Comparison of ENCODE assay signal across 23 cellular contexts in the genomic region with DNA sequence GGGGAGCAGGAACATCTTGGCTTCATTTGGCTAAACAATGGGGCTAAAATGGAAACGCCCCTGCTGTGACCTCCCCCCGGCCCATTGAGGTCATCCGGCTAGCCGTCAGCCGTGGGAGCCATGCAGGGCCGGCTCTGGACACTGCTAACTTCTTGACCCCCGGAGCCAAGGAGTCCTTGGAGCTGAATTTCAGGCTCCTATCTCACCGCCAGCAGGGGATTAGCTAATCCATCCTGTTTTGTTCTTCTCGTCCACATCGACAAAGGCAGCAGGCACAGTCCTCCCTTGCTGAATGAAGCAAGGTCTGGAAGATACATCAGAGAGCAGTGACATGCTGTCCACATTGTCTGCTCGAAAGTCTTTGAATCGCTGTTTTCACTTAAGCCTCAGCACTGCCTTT.
"Had no signal": no experiment of that assay in that cellular context is flagged by ENCODE, and none has a peak within 500 bp of the region (broad histone marks: within the 10 kb centered on the region; RNA-seq: fewer than 3 reads in every experiment).

No MANE protein-coding gene starts in this region.

- DNase-seq: activated CD4-positive, alpha-beta memory T cell treated with anti-CD3 and anti-CD28 coated beads, Interleukin-2, amount 10 ng/mL, durations not matched to agents 7 days and 5 days; activated CD4-positive, alpha-beta T cell treated with anti-CD3 and anti-CD28 coated beads for 36 hours; activated CD4-positive, alpha-beta T cell treated with anti-CD3 and anti-CD28 coated beads, Interleukin-2, amount 50 U/mL, for 1 hour; activated CD4-positive, CD25-positive, alpha-beta regulatory T cell; activated CD8-positive, alpha-beta memory T cell treated with anti-CD3 and anti-CD28 coated beads, Interleukin-2, amount 50 U/mL, for 4 hours; activated naive CD4-positive, alpha-beta T cell treated with anti-CD3 and anti-CD28 coated beads, Interleukin-2, amount 50 U/mL, for 16 hours; activated naive CD8-positive, alpha-beta T cell treated with anti-CD3 and anti-CD28 coated beads, Interleukin-2, amount 10 ng/mL, durations not matched to agents 7 days and 5 days; adrenal gland; anterior cingulate cortex; Karpas-422; NCI-H1105 treated with DMSO at 0.1 percent for 48 hours; NCI-H1436 treated with DMSO at 0.1 percent for 48 hours; NCI-H187; NCI-H2081 treated with DMSO at 0.1 percent for 48 hours; NCI-H446; NCI-H524 treated with DMSO at 0.1 percent for 48 hours; NCI-H748 treated with DMSO at 0.1 percent for 48 hours; RPMI8226; T-cell; T-helper 2 cell; T1000 had no signal

- H3K36me3 Mint-ChIP-seq: activated naive CD8-positive, alpha-beta T cell treated with anti-CD3 and anti-CD28 coated beads, Interleukin-2, amount 10 ng/mL, durations not matched to agents 7 days and 5 days; T-cell had no signal

- H3K27ac ChIP-seq: adrenal gland, SK-N-MC had no signal

- H3K9me3 ChIP-seq: adrenal gland had no signal

- H3K4me1 Mint-ChIP-seq: activated CD4-positive, alpha-beta memory T cell treated with anti-CD3 and anti-CD28 coated beads, Interleukin-2, amount 10 ng/mL, durations not matched to agents 7 days and 5 days; activated CD4-positive, alpha-beta T cell treated with anti-CD3 and anti-CD28 coated beads for 36 hours; activated naive CD8-positive, alpha-beta T cell treated with anti-CD3 and anti-CD28 coated beads, Interleukin-2, amount 10 ng/mL, durations not matched to agents 7 days and 5 days; T-cell had no signal

- H3K27me3 Mint-ChIP-seq: activated CD4-positive, alpha-beta memory T cell treated with anti-CD3 and anti-CD28 coated beads, Interleukin-2, amount 10 ng/mL, durations not matched to agents 7 days and 5 days; activated naive CD8-positive, alpha-beta T cell treated with anti-CD3 and anti-CD28 coated beads, Interleukin-2, amount 10 ng/mL, durations not matched to agents 7 days and 5 days; T-cell had no signal

- H3K36me3 ChIP-seq: adrenal gland had no signal

- H3K27ac Mint-ChIP-seq: activated CD4-positive, alpha-beta memory T cell treated with anti-CD3 and anti-CD28 coated beads, Interleukin-2, amount 10 ng/mL, durations not matched to agents 7 days and 5 days; activated CD4-positive, alpha-beta T cell treated with anti-CD3 and anti-CD28 coated beads for 36 hours; activated naive CD8-positive, alpha-beta T cell treated with anti-CD3 and anti-CD28 coated beads, Interleukin-2, amount 10 ng/mL, durations not matched to agents 7 days and 5 days; T-cell had no signal

- H3K4me1 ChIP-seq: adrenal gland had no signal

- H3K4me3 Mint-ChIP-seq: activated CD4-positive, alpha-beta memory T cell treated with anti-CD3 and anti-CD28 coated beads, Interleukin-2, amount 10 ng/mL, durations not matched to agents 7 days and 5 days; activated CD4-positive, alpha-beta T cell treated with anti-CD3 and anti-CD28 coated beads for 36 hours; activated naive CD8-positive, alpha-beta T cell treated with anti-CD3 and anti-CD28 coated beads, Interleukin-2, amount 10 ng/mL, durations not matched to agents 7 days and 5 days; T-cell had no signal

- H3K4me3 ChIP-seq: adrenal gland, K562, SK-N-MC had no signal

- H3K9me3 Mint-ChIP-seq: activated naive CD8-positive, alpha-beta T cell treated with anti-CD3 and anti-CD28 coated beads, Interleukin-2, amount 10 ng/mL, durations not matched to agents 7 days and 5 days had no signal
